In genomic region chr11:118790357-118791014, GRCh38 we compare ENCODE assay signal across 8 cellular contexts. TPM values are rescaled to one million over a fixed set of nuclear protein-coding genes. Genes with fewer than 3 reads are reported as not detected.
A peak's percentile ranks its signal among the peaks of the same experiment; 100 is the strongest.
DNase-seq lines count a peak whose midpoint lies in the region; ATAC-seq and TF ChIP-seq lines count a peak whose summit lies in the region.

No MANE protein-coding gene starts in this region.

- H3K27ac ChIP-seq in Karpas-422 (ENCODE audit: low read length) (peak overlapping the region; percentile 94), ascending aorta (peak overlapping the region; percentile 98 to 100), rectal smooth muscle tissue (ENCODE audit: low read depth, low read length) (peak overlapping the region; percentile 98)

- no peaks in the 10 kb centered on the region for H3K9me2 ChIP-seq in Karpas-422 (replicated peaks; ENCODE audit: insufficient read depth, low read length)

- peaks cover 52% of the 10 kb centered on the region for H3K79me2 ChIP-seq in Karpas-422 (ENCODE audit: low read length)

- ATAC-seq in GM21576 (IDR thresholded peaks at IDR 0.05; ENCODE audit: unreplicated experiment): peak; percentile 33

- no peaks in the 10 kb centered on the region for H3K9me3 ChIP-seq in Karpas-422 (ENCODE audit: low read length)
- no peaks in the 10 kb centered on the region for H3K9me3 ChIP-seq in ascending aorta

- H3K4me2 ChIP-seq in Karpas-422 (ENCODE audit: low read depth, low read length, poor library complexity, severe bottlenecking): peak overlapping the region; percentile 77

- no peaks in the 10 kb centered on the region for H4K20me1 ChIP-seq in Karpas-422 (ENCODE audit: insufficient read depth, low read depth, low read length)

- peak overlapping the region; percentile 96 for H3K9ac ChIP-seq in Karpas-422 (ENCODE audit: low read length)
- H3K9ac ChIP-seq in rectal smooth muscle tissue (ENCODE audit: low read length): peak overlapping the region; percentile 91

- H3K4me3 ChIP-seq in Karpas-422 (ENCODE audit: low read length) (peak overlapping the region; percentile 90), ascending aorta (peak overlapping the region; percentile 73 to 92), rectal smooth muscle tissue (ENCODE audit: low read length) (peak overlapping the region; percentile 94)

- DNase-seq in COR-L47 (lab: John Stamatoyannopoulos, UW) (peak; percentile 45), Karpas-422 (peak; percentile 66), SW480 (ENCODE audit: low spot score) (peak; percentile 57), ascending aorta (ENCODE audit: low spot score in 2 of 2) (peak; percentile 15 to 83), hepatic stellate cell (ENCODE audit: low spot score) (peak; percentile 54), NCI-H1048 (lab: John Stamatoyannopoulos, UW) (no peak)

- TF ChIP-seq CTCF in ascending aorta (IDR thresholded peaks at IDR 0.05): peak; percentile 31 to 50 (median 50)

- intact Hi-C loops in ascending aorta (cut with DNase I): loop anchor here (1.0 to 5.0 kb wide), 5 partner anchors 80 to 168 kb away; no protein-coding TSS in a partner anchor

- H3K4me1 ChIP-seq in Karpas-422 (ENCODE audit: low read length) (peaks cover 27% of the 10 kb centered on the region), ascending aorta (peaks cover 8 to 21% of the 10 kb centered on the region in 2 donors), rectal smooth muscle tissue (ENCODE audit: control insufficient read depth, insufficient read depth, low read length) (peaks cover 17% of the 10 kb centered on the region)

- H3K27me3 ChIP-seq in Karpas-422 (ENCODE audit: low read length) (no peaks in the 10 kb centered on the region), ascending aorta (no peaks in the 10 kb centered on the region), rectal smooth muscle tissue (ENCODE audit: control insufficient read depth, insufficient read depth, low read length) (no peaks in the 10 kb centered on the region)

- no peak overlapping the region; the same call in 1 of the 2 replicates for H2AFZ ChIP-seq in Karpas-422 (ENCODE audit: low read length)

- H3K36me3 ChIP-seq in Karpas-422 (ENCODE audit: insufficient read depth, low read length) (no peaks in the 10 kb centered on the region), ascending aorta (peaks cover 0 to 5% of the 10 kb centered on the region in 2 donors), rectal smooth muscle tissue (ENCODE audit: control insufficient read depth, insufficient read depth, low read length) (no peaks in the 10 kb centered on the region)

RNA-seq across cellular contexts. Expression of gene DDX6, which starts 0.5 kb away (rescaled TPM):
- 29.4 and 52.8 TPM in 2 replicates for total RNA-seq in Karpas-422 (2014; rRNA removed; shearing (Covaris generic); ENCODE audit: low replicate concordance)
- 25.9 TPM for total RNA-seq in ascending aorta
